ENCODE assay signal across 1 cellular context in the genomic region with DNA sequence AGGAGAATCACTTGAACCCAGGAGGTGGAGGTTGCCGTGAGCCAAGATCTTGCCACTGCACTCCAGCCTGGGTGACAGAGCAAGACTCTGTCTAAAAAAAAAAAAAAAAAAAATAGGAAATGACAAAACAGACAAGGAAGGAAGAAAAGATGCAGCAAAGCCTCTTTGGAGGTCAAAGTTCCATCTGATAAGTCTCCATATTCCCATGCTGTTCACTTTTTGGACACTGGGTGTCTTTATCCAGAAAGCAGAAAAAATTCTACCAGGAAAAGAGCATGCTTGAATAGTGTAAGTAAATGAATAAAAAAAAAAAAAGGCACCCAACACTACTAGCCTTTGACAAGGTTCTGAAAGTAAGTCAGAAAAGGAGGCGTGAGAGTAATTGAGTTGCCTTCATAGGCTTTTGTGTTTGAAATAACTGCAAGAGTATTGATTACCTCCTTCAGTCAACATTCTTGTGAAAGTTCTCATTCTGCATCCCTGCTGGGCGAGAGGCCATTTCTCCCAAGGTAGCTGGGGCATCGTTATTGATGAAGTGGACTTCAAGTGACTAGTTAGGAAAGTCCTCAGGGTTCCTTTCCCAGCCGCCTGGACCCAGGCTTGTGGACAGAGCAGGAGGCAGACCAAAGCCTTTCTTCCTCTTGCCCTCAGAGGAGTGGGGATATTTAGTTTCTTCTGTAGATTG.
A peak's percentile ranks its signal among the peaks of the same experiment; 100 is the strongest.
TF ChIP-seq lines count a peak whose summit lies in the region.

No MANE protein-coding gene starts in this region.

TF ChIP-seq in HepG2, 621 proteins besides CTCF, POLR2A, EP300 and RAD21 (continued from another document and continues in another):
- TF ChIP-seq, protein P1, sequence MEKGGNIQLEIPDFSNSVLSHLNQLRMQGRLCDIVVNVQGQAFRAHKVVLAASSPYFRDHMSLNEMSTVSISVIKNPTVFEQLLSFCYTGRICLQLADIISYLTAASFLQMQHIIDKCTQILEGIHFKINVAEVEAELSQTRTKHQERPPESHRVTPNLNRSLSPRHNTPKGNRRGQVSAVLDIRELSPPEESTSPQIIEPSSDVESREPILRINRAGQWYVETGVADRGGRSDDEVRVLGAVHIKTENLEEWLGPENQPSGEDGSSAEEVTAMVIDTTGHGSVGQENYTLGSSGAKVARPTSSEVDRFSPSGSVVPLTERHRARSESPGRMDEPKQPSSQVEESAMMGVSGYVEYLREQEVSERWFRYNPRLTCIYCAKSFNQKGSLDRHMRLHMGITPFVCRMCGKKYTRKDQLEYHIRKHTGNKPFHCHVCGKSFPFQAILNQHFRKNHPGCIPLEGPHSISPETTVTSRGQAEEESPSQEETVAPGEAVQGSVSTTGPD (CRISPR knock-in tag; IDR thresholded peaks at IDR 0.05), result no peak
- TF ChIP-seq, protein P2, sequence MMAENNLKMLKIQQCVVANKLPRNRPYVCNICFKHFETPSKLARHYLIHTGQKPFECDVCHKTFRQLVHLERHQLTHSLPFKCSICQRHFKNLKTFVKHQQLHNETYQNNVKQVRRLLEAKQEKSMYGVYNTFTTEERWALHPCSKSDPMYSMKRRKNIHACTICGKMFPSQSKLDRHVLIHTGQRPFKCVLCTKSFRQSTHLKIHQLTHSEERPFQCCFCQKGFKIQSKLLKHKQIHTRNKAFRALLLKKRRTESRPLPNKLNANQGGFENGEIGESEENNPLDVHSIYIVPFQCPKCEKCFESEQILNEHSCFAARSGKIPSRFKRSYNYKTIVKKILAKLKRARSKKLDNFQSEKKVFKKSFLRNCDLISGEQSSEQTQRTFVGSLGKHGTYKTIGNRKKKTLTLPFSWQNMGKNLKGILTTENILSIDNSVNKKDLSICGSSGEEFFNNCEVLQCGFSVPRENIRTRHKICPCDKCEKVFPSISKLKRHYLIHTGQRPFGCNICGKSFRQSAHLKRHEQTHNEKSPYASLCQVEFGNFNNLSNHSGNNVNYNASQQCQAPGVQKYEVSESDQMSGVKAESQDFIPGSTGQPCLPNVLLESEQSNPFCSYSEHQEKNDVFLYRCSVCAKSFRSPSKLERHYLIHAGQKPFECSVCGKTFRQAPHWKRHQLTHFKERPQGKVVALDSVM (CRISPR knock-in tag; IDR thresholded peaks at IDR 0.05), result no peak
- no peak for TF ChIP-seq ZNF44 (CRISPR knock-in tag; IDR thresholded peaks at IDR 0.05)
- TF ChIP-seq SMAD1 (CRISPR knock-in tag; IDR thresholded peaks at IDR 0.05; ENCODE audit: borderline replicate concordance, low read depth), result no peak
- TF ChIP-seq ZNF501 (CRISPR knock-in tag; IDR thresholded peaks at IDR 0.05), result no peak
- TF ChIP-seq HNF4G (IDR thresholded peaks at IDR 0.05; ENCODE audit: borderline replicate concordance, low read depth, low read length), result peak; percentile 74; the same call in 1 of the 2 replicates
- no peak for TF ChIP-seq HNF4G (CRISPR knock-in tag; IDR thresholded peaks at IDR 0.05; ENCODE audit: borderline replicate concordance, low read depth)
- no peak for TF ChIP-seq IRX3 (CRISPR knock-in tag; IDR thresholded peaks at IDR 0.05; ENCODE audit: borderline replicate concordance, low read depth)
- TF ChIP-seq ZNF550 (CRISPR knock-in tag; IDR thresholded peaks at IDR 0.05; ENCODE audit: borderline replicate concordance), result no peak
- no peak for TF ChIP-seq FIP1L1 (IDR thresholded peaks at IDR 0.05; ENCODE audit: borderline replicate concordance, insufficient read depth, low read depth, low read length)
- peak; percentile 40; the same call in 1 of the 2 replicates for TF ChIP-seq ELF3 (CRISPR knock-in tag; IDR thresholded peaks at IDR 0.05)
- TF ChIP-seq, protein P3, sequence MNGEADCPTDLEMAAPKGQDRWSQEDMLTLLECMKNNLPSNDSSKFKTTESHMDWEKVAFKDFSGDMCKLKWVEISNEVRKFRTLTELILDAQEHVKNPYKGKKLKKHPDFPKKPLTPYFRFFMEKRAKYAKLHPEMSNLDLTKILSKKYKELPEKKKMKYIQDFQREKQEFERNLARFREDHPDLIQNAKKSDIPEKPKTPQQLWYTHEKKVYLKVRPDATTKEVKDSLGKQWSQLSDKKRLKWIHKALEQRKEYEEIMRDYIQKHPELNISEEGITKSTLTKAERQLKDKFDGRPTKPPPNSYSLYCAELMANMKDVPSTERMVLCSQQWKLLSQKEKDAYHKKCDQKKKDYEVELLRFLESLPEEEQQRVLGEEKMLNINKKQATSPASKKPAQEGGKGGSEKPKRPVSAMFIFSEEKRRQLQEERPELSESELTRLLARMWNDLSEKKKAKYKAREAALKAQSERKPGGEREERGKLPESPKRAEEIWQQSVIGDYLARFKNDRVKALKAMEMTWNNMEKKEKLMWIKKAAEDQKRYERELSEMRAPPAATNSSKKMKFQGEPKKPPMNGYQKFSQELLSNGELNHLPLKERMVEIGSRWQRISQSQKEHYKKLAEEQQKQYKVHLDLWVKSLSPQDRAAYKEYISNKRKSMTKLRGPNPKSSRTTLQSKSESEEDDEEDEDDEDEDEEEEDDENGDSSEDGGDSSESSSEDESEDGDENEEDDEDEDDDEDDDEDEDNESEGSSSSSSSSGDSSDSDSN (CRISPR knock-in tag; IDR thresholded peaks at IDR 0.05), result no peak
- TF ChIP-seq MED1 (CRISPR knock-in tag; IDR thresholded peaks at IDR 0.05), result no peak
- no peak for TF ChIP-seq SSRP1 (CRISPR knock-in tag; IDR thresholded peaks at IDR 0.05)
- no peak for TF ChIP-seq MED13 (CRISPR knock-in tag; IDR thresholded peaks at IDR 0.05)
- TF ChIP-seq ZNF607 (CRISPR knock-in tag; IDR thresholded peaks at IDR 0.05; ENCODE audit: borderline replicate concordance), result no peak
- TF ChIP-seq ZNF143 (CRISPR knock-in tag; IDR thresholded peaks at IDR 0.05), result no peak
- TF ChIP-seq, protein P4, sequence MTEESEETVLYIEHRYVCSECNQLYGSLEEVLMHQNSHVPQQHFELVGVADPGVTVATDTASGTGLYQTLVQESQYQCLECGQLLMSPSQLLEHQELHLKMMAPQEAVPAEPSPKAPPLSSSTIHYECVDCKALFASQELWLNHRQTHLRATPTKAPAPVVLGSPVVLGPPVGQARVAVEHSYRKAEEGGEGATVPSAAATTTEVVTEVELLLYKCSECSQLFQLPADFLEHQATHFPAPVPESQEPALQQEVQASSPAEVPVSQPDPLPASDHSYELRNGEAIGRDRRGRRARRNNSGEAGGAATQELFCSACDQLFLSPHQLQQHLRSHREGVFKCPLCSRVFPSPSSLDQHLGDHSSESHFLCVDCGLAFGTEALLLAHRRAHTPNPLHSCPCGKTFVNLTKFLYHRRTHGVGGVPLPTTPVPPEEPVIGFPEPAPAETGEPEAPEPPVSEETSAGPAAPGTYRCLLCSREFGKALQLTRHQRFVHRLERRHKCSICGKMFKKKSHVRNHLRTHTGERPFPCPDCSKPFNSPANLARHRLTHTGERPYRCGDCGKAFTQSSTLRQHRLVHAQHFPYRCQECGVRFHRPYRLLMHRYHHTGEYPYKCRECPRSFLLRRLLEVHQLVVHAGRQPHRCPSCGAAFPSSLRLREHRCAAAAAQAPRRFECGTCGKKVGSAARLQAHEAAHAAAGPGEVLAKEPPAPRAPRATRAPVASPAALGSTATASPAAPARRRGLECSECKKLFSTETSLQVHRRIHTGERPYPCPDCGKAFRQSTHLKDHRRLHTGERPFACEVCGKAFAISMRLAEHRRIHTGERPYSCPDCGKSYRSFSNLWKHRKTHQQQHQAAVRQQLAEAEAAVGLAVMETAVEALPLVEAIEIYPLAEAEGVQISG (CRISPR knock-in tag; IDR thresholded peaks at IDR 0.05), result no peak
- TF ChIP-seq, protein P5, sequence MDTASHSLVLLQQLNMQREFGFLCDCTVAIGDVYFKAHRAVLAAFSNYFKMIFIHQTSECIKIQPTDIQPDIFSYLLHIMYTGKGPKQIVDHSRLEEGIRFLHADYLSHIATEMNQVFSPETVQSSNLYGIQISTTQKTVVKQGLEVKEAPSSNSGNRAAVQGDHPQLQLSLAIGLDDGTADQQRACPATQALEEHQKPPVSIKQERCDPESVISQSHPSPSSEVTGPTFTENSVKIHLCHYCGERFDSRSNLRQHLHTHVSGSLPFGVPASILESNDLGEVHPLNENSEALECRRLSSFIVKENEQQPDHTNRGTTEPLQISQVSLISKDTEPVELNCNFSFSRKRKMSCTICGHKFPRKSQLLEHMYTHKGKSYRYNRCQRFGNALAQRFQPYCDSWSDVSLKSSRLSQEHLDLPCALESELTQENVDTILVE (CRISPR knock-in tag; IDR thresholded peaks at IDR 0.05), result no peak
- no peak for TF ChIP-seq SAP130 (CRISPR knock-in tag; IDR thresholded peaks at IDR 0.05; ENCODE audit: low read depth)
- no peak for TF ChIP-seq ZNF768 (CRISPR knock-in tag; IDR thresholded peaks at IDR 0.05)
- TF ChIP-seq IKZF1 (IDR thresholded peaks at IDR 0.05), result no peak
- no peak for TF ChIP-seq ZSCAN20 (CRISPR knock-in tag; IDR thresholded peaks at IDR 0.05; ENCODE audit: borderline replicate concordance)
- no peak for TF ChIP-seq ZNF24 (IDR thresholded peaks at IDR 0.05)
- no peak for TF ChIP-seq ELF4 (CRISPR knock-in tag; IDR thresholded peaks at IDR 0.05; ENCODE audit: borderline replicate concordance)
- no peak for TF ChIP-seq ZNF782 (CRISPR knock-in tag; IDR thresholded peaks at IDR 0.05; ENCODE audit: borderline replicate concordance)
- TF ChIP-seq EHMT2 (IDR thresholded peaks at IDR 0.05; ENCODE audit: borderline replicate concordance, low read depth, low read length), result no peak
- no peak for TF ChIP-seq PAWR (CRISPR knock-in tag; IDR thresholded peaks at IDR 0.05; ENCODE audit: borderline replicate concordance)
- no peak for TF ChIP-seq RCOR2 (CRISPR knock-in tag; IDR thresholded peaks at IDR 0.05)
- no peak for TF ChIP-seq ELF1 (CRISPR knock-in tag; IDR thresholded peaks at IDR 0.05)
- TF ChIP-seq FOXJ3 (CRISPR knock-in tag; IDR thresholded peaks at IDR 0.05; ENCODE audit: borderline replicate concordance), result peak; percentile 19; the same call in 1 of the 2 replicates
- peak; percentile 45; the same call in 1 of the 2 replicates for TF ChIP-seq PHF21A (CRISPR knock-in tag; IDR thresholded peaks at IDR 0.05)
- no peak for TF ChIP-seq ZNF510 (CRISPR knock-in tag; IDR thresholded peaks at IDR 0.05; ENCODE audit: low read depth)
- TF ChIP-seq PPARG (CRISPR knock-in tag; conservative IDR thresholded peaks at IDR 0.05), result no peak
- no peak for TF ChIP-seq GLI4 (CRISPR knock-in tag; IDR thresholded peaks at IDR 0.05; ENCODE audit: borderline replicate concordance)
- no peak for TF ChIP-seq ZSCAN22 (CRISPR knock-in tag; IDR thresholded peaks at IDR 0.05)
- no peak for TF ChIP-seq MTF2 (CRISPR knock-in tag; IDR thresholded peaks at IDR 0.05; ENCODE audit: borderline replicate concordance)
- TF ChIP-seq ZNF296 (CRISPR knock-in tag; conservative IDR thresholded peaks at IDR 0.05), result no peak
- TF ChIP-seq ZNF441 (CRISPR knock-in tag; IDR thresholded peaks at IDR 0.05; ENCODE audit: borderline replicate concordance), result no peak
- no peak for TF ChIP-seq RORA (CRISPR knock-in tag; IDR thresholded peaks at IDR 0.05)
- TF ChIP-seq KDM5B (CRISPR knock-in tag; IDR thresholded peaks at IDR 0.05; ENCODE audit: borderline replicate concordance), result no peak
- TF ChIP-seq SRY (CRISPR knock-in tag; IDR thresholded peaks at IDR 0.05), result no peak
- TF ChIP-seq ZNF235 (CRISPR knock-in tag; IDR thresholded peaks at IDR 0.05; ENCODE audit: borderline replicate concordance), result no peak
- no peak for TF ChIP-seq ZNF878 (CRISPR knock-in tag; IDR thresholded peaks at IDR 0.05)
- TF ChIP-seq, protein P6, sequence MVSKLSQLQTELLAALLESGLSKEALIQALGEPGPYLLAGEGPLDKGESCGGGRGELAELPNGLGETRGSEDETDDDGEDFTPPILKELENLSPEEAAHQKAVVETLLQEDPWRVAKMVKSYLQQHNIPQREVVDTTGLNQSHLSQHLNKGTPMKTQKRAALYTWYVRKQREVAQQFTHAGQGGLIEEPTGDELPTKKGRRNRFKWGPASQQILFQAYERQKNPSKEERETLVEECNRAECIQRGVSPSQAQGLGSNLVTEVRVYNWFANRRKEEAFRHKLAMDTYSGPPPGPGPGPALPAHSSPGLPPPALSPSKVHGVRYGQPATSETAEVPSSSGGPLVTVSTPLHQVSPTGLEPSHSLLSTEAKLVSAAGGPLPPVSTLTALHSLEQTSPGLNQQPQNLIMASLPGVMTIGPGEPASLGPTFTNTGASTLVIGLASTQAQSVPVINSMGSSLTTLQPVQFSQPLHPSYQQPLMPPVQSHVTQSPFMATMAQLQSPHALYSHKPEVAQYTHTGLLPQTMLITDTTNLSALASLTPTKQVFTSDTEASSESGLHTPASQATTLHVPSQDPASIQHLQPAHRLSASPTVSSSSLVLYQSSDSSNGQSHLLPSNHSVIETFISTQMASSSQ (IDR thresholded peaks at IDR 0.05; ENCODE audit: low read depth), result no peak
- TF ChIP-seq, protein P6 (CRISPR knock-in tag; IDR thresholded peaks at IDR 0.05; ENCODE audit: borderline replicate concordance), result no peak
- no peak for TF ChIP-seq ETV6 (CRISPR knock-in tag; conservative IDR thresholded peaks at IDR 0.05)
- TF ChIP-seq GZF1 (CRISPR knock-in tag; IDR thresholded peaks at IDR 0.05), result no peak
- TF ChIP-seq GTF2F1 (IDR thresholded peaks at IDR 0.05; ENCODE audit: low read length), result no peak
- no peak for TF ChIP-seq ZNF766 (CRISPR knock-in tag; IDR thresholded peaks at IDR 0.05; ENCODE audit: borderline replicate concordance)
- TF ChIP-seq AKAP8 (CRISPR knock-in tag; IDR thresholded peaks at IDR 0.05), result no peak
- TF ChIP-seq, protein P7, sequence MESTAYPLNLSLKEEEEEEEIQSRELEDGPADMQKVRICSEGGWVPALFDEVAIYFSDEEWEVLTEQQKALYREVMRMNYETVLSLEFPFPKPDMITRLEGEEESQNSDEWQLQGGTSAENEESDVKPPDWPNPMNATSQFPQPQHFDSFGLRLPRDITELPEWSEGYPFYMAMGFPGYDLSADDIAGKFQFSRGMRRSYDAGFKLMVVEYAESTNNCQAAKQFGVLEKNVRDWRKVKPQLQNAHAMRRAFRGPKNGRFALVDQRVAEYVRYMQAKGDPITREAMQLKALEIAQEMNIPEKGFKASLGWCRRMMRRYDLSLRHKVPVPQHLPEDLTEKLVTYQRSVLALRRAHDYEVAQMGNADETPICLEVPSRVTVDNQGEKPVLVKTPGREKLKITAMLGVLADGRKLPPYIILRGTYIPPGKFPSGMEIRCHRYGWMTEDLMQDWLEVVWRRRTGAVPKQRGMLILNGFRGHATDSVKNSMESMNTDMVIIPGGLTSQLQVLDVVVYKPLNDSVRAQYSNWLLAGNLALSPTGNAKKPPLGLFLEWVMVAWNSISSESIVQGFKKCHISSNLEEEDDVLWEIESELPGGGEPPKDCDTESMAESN (CRISPR knock-in tag; conservative IDR thresholded peaks at IDR 0.05), result 0 out of 2 replicates have a peak, but pooled peaks have one; percentile 26
- no peak for TF ChIP-seq CBX1 (IDR thresholded peaks at IDR 0.05; ENCODE audit: low read depth)
- peak; percentile 28; the same call in 1 of the 2 replicates for TF ChIP-seq HOXA3 (CRISPR knock-in tag; IDR thresholded peaks at IDR 0.05)
- no peak for TF ChIP-seq NFYC (CRISPR knock-in tag; IDR thresholded peaks at IDR 0.05)
- TF ChIP-seq ZNF776 (CRISPR knock-in tag; IDR thresholded peaks at IDR 0.05), result no peak
- TF ChIP-seq SNAPC2 (CRISPR knock-in tag; IDR thresholded peaks at IDR 0.05), result no peak
